ENCODE assay signal across 17 cellular contexts in genomic region chr2:30371028-30371708, GRCh38.
DNase-seq lines count a peak whose midpoint lies in the region; ATAC-seq and TF ChIP-seq lines count a peak whose summit lies in the region.
"Had no signal": no experiment of that assay in that cellular context is flagged by ENCODE, and none has a peak within 500 bp of the region (broad histone marks: within the 10 kb centered on the region; RNA-seq: fewer than 3 reads in every experiment).

No MANE protein-coding gene starts in this region.

- H3K36me3 ChIP-seq in osteoblast (ENCODE audit: insufficient read depth, low read length) = no peaks in the 10 kb centered on the region

- no peaks in the 10 kb centered on the region for H3K9me3 ChIP-seq in osteoblast (ENCODE audit: low read depth, low read length)

- no peak overlapping the region for H3K4me3 ChIP-seq in osteoblast (ENCODE audit: insufficient read depth, low read length)

- peak overlapping the region; percentile 68 for H3K27ac Mint-ChIP-seq in activated CD4-positive, alpha-beta memory T cell treated with anti-CD3 and anti-CD28 coated beads for 36 hours
- H3K27ac Mint-ChIP-seq in activated CD4-positive, alpha-beta memory T cell treated with anti-CD3 and anti-CD28 coated beads, Interleukin-2, amount 10 ng/mL, durations not matched to agents 7 days and 5 days = no peak overlapping the region

- TF ChIP-seq CTCF in osteoblast (IDR thresholded peaks at IDR 0.05; ENCODE audit: extremely low read depth, low read depth, low read length) = no peak

- no peaks in the 10 kb centered on the region for H3K27me3 Mint-ChIP-seq in activated CD4-positive, alpha-beta memory T cell treated with anti-CD3 and anti-CD28 coated beads for 36 hours
- H3K27me3 Mint-ChIP-seq in activated CD4-positive, alpha-beta memory T cell treated with anti-CD3 and anti-CD28 coated beads, Interleukin-2, amount 10 ng/mL, durations not matched to agents 7 days and 5 days = no peaks in the 10 kb centered on the region

- H3K79me2 ChIP-seq in osteoblast (ENCODE audit: insufficient read depth, low read length) = no peaks in the 10 kb centered on the region

- CTCF ChIA-PET in activated CD4-positive, alpha-beta memory T cell treated with anti-CD3 and anti-CD28 coated beads for 36 hours (lab: Charles Lee) = interaction anchor here (1.5 kb wide), 1 partner anchor 36 kb away, joined by 6 read pairs; no protein-coding TSS in a partner anchor
- CTCF ChIA-PET in activated CD4-positive, alpha-beta memory T cell treated with anti-CD3 and anti-CD28 coated beads, Interleukin-2, amount 10 ng/mL, durations not matched to agents 7 days and 5 days (lab: Charles Lee) = interaction anchor here (1.7 kb wide), 1 partner anchor 206 kb away, joined by 3 read pairs; no protein-coding TSS in a partner anchor

- ATAC-seq in GM18873 (IDR thresholded peaks at IDR 0.05; ENCODE audit: low FRiP score, unreplicated experiment) (no peak), HG03469 (IDR thresholded peaks at IDR 0.05; ENCODE audit: unreplicated experiment) (no peak), Right ventricle myocardium superior (ENCODE audit: poor library complexity) (no peak)

- no peak overlapping the region for H2AFZ ChIP-seq in osteoblast (ENCODE audit: low read length)

- no peaks in the 10 kb centered on the region for H3K9me3 Mint-ChIP-seq in activated CD4-positive, alpha-beta memory T cell treated with anti-CD3 and anti-CD28 coated beads for 36 hours
- H3K9me3 Mint-ChIP-seq in activated CD4-positive, alpha-beta memory T cell treated with anti-CD3 and anti-CD28 coated beads, Interleukin-2, amount 10 ng/mL, durations not matched to agents 7 days and 5 days = no peaks in the 10 kb centered on the region

- H3K4me3 Mint-ChIP-seq in activated CD4-positive, alpha-beta memory T cell treated with anti-CD3 and anti-CD28 coated beads for 36 hours = no peak overlapping the region
- H3K4me3 Mint-ChIP-seq in activated CD4-positive, alpha-beta memory T cell treated with anti-CD3 and anti-CD28 coated beads, Interleukin-2, amount 10 ng/mL, durations not matched to agents 7 days and 5 days = no peak overlapping the region

- intact Hi-C loops in activated CD4-positive, alpha-beta memory T cell treated with anti-CD3 and anti-CD28 coated beads for 36 hours (cut with micrococcal nuclease) = loop anchor here (5.0 kb wide), 1 partner anchor 51 kb away; no protein-coding TSS in a partner anchor
- intact Hi-C loops in Right ventricle myocardium superior (cut with DNase I) = no loop called here

- H3K27ac ChIP-seq in osteoblast (ENCODE audit: low read depth, low read length) = peak overlapping the region; percentile 21

- H3K27me3 ChIP-seq in osteoblast (ENCODE audit: insufficient read depth, low read length) = no peaks in the 10 kb centered on the region

- POLR2A ChIA-PET in activated CD4-positive, alpha-beta memory T cell treated with anti-CD3 and anti-CD28 coated beads for 36 hours (lab: Charles Lee) = interaction anchor here (0.6 to 1.4 kb wide), 5 partner anchors 9 to 104 kb away, joined by 3 to 5 read pairs (median 3); no protein-coding TSS in a partner anchor
- POLR2A ChIA-PET in activated CD4-positive, alpha-beta memory T cell treated with anti-CD3 and anti-CD28 coated beads, Interleukin-2, amount 10 ng/mL, durations not matched to agents 7 days and 5 days (lab: Charles Lee) = interaction anchor here (0.8 kb wide), 1 partner anchor 35 kb away, joined by 5 read pairs; no protein-coding TSS in a partner anchor

- H3K4me1 Mint-ChIP-seq in activated CD4-positive, alpha-beta memory T cell treated with anti-CD3 and anti-CD28 coated beads for 36 hours (ENCODE audit: low read depth) = peaks cover 38% of the 10 kb centered on the region
- peaks cover 14% of the 10 kb centered on the region for H3K4me1 Mint-ChIP-seq in activated CD4-positive, alpha-beta memory T cell treated with anti-CD3 and anti-CD28 coated beads, Interleukin-2, amount 10 ng/mL, durations not matched to agents 7 days and 5 days

- no peaks in the 10 kb centered on the region for H3K36me3 Mint-ChIP-seq in activated CD4-positive, alpha-beta memory T cell treated with anti-CD3 and anti-CD28 coated beads for 36 hours
- no peaks in the 10 kb centered on the region for H3K36me3 Mint-ChIP-seq in activated CD4-positive, alpha-beta memory T cell treated with anti-CD3 and anti-CD28 coated beads, Interleukin-2, amount 10 ng/mL, durations not matched to agents 7 days and 5 days (ENCODE audit: low read depth)

- H4K20me1 ChIP-seq in osteoblast (ENCODE audit: insufficient read depth, low read length) = no peaks in the 10 kb centered on the region

- peaks cover 38% of the 10 kb centered on the region for H3K4me1 ChIP-seq in osteoblast (ENCODE audit: insufficient read depth, low read length)

- H3K4me2 ChIP-seq in osteoblast (ENCODE audit: insufficient read depth, low read length) = no peak overlapping the region

- DNase-seq in activated CD4-positive, alpha-beta memory T cell treated with anti-CD3 and anti-CD28 coated beads for 36 hours = no peak
- no peak for DNase-seq in activated CD4-positive, alpha-beta memory T cell treated with anti-CD3 and anti-CD28 coated beads, Interleukin-2, amount 10 ng/mL, durations not matched to agents 7 days and 5 days
- DNase-seq in stimulated activated CD4-positive, alpha-beta T cell treated with anti-CD3 and anti-CD28 coated beads, Interleukin-4, amount 100 ng/mL, for 24 hours = peak; percentile 20
- DNase-seq in stimulated activated CD4-positive, alpha-beta T cell treated with anti-CD3 and anti-CD28 coated beads, Interleukin-2, amount 100 ng/mL, for 48 hours = no peak
- no peak for DNase-seq in osteoblast (ENCODE audit: insufficient read length, low spot score, missing footprints)
- DNase-seq in Right ventricle myocardium superior = no peak
- DNase-seq: C1 segment of cervical spinal cord, DMS153, H7, KG1, NCI-H1048, NCI-H146, NCI-H2081 treated with DMSO at 0.1 percent for 48 hours, NCI-H524 treated with DMSO at 0.1 percent for 48 hours, OCI-M1 had no signal
